14 cellular contexts compared by ENCODE assay signal in genomic region chr21:46054031-46054430, GRCh38. TPM values are rescaled to one million over a fixed set of nuclear protein-coding genes. Genes with fewer than 3 reads are reported as not detected.
DNase-seq lines count a peak whose midpoint lies in the region; ATAC-seq and TF ChIP-seq lines count a peak whose summit lies in the region.
"Had no signal": no experiment of that assay in that cellular context is flagged by ENCODE, and none has a peak within 500 bp of the region (broad histone marks: within the 10 kb centered on the region; RNA-seq: fewer than 3 reads in every experiment).

No MANE protein-coding gene starts in this region.

- H3K4me1 ChIP-seq in vagina, result peaks cover 46% of the 10 kb centered on the region

- H3K27me3 Mint-ChIP-seq in stimulated activated naive CD8-positive, alpha-beta T cell treated with anti-CD3 and anti-CD28 coated beads, Interleukin-15, Interleukin-2, amounts not matched to agents 100 ng/mL and 50 ng/mL, for 24 hours, result peaks cover 17% of the 10 kb centered on the region
- H3K27me3 Mint-ChIP-seq in progenitor cell of endocrine pancreas, result peaks cover 14% of the 10 kb centered on the region

- no peak overlapping the region for H3K4me3 Mint-ChIP-seq in stimulated activated naive CD8-positive, alpha-beta T cell treated with anti-CD3 and anti-CD28 coated beads, Interleukin-15, Interleukin-2, amounts not matched to agents 100 ng/mL and 50 ng/mL, for 24 hours
- no peak overlapping the region for H3K4me3 Mint-ChIP-seq in progenitor cell of endocrine pancreas (ENCODE audit: low read depth)
- H3K4me3 Mint-ChIP-seq: activated CD8-positive, alpha-beta T cell treated with anti-CD3 and anti-CD28 coated beads, Interleukin-2, amount 10 ng/mL, durations not matched to agents 7 days and 5 days had no signal

- no peaks in the 10 kb centered on the region for H3K27me3 ChIP-seq in vagina
- H3K27me3 ChIP-seq: MG63 had no signal

- DNase-seq in stimulated activated naive CD8-positive, alpha-beta T cell treated with anti-CD3 and anti-CD28 coated beads, Interleukin-15, Interleukin-2, amounts not matched to agents 100 U/mL and 50 U/mL, for 24 hours, result no peak
- DNase-seq in fibroblast of mammary gland (ENCODE audit: low read depth) (peak; percentile 41), progenitor cell of endocrine pancreas (ENCODE audit: low spot score, unreplicated experiment) (peak; percentile 2), vagina (ENCODE audit: extremely low spot score in 2 of 2) (no peak), COLO668 (lab: John Stamatoyannopoulos, UW; ENCODE audit: unreplicated experiment) (no peak), kidney glomerular epithelial cell (lab: John Stamatoyannopoulos, UW) (no peak)
- DNase-seq: activated CD8-positive, alpha-beta T cell treated with anti-CD3 and anti-CD28 coated beads, Interleukin-2, amount 10 ng/mL, durations not matched to agents 7 days and 5 days; activated gamma-delta T cell; RPMI8226; WERI-Rb-1 had no signal

- H3K36me3 Mint-ChIP-seq in stimulated activated naive CD8-positive, alpha-beta T cell treated with anti-CD3 and anti-CD28 coated beads, Interleukin-15, Interleukin-2, amounts not matched to agents 100 ng/mL and 50 ng/mL, for 24 hours (ENCODE audit: low read depth), result peaks cover 3% of the 10 kb centered on the region
- H3K36me3 Mint-ChIP-seq in progenitor cell of endocrine pancreas (ENCODE audit: insufficient read depth), result no peaks in the 10 kb centered on the region

- TF ChIP-seq POLR2A in vagina (IDR thresholded peaks at IDR 0.05), result no peak

- H3K4me1 Mint-ChIP-seq in stimulated activated naive CD8-positive, alpha-beta T cell treated with anti-CD3 and anti-CD28 coated beads, Interleukin-15, Interleukin-2, amounts not matched to agents 100 ng/mL and 50 ng/mL, for 24 hours (ENCODE audit: low read depth), result peaks cover 59% of the 10 kb centered on the region
- peaks cover 5% of the 10 kb centered on the region for H3K4me1 Mint-ChIP-seq in progenitor cell of endocrine pancreas (ENCODE audit: low read depth)

- H3K27ac ChIP-seq in vagina, result peak overlapping the region; percentile 90
- H3K27ac ChIP-seq: WERI-Rb-1 had no signal

- TF ChIP-seq CTCF in fibroblast of mammary gland (conservative IDR thresholded peaks at IDR 0.05; ENCODE audit: control insufficient read depth, insufficient read depth, low read depth, low read length), result no peak
- no peak for TF ChIP-seq CTCF in progenitor cell of endocrine pancreas (IDR thresholded peaks at IDR 0.05; ENCODE audit: unreplicated experiment)
- TF ChIP-seq CTCF in vagina (IDR thresholded peaks at IDR 0.05), result no peak

- H3K27ac Mint-ChIP-seq in stimulated activated naive CD8-positive, alpha-beta T cell treated with anti-CD3 and anti-CD28 coated beads, Interleukin-15, Interleukin-2, amounts not matched to agents 100 ng/mL and 50 ng/mL, for 24 hours, result peak overlapping the region; percentile 55
- H3K27ac Mint-ChIP-seq in progenitor cell of endocrine pancreas, result no peak overlapping the region
- H3K27ac Mint-ChIP-seq: activated CD8-positive, alpha-beta T cell treated with anti-CD3 and anti-CD28 coated beads, Interleukin-2, amount 10 ng/mL, durations not matched to agents 7 days and 5 days had no signal

- H3K9me3 Mint-ChIP-seq in stimulated activated naive CD8-positive, alpha-beta T cell treated with anti-CD3 and anti-CD28 coated beads, Interleukin-15, Interleukin-2, amounts not matched to agents 100 ng/mL and 50 ng/mL, for 24 hours, result peaks cover under 1% of the 10 kb centered on the region
- H3K9me3 Mint-ChIP-seq in progenitor cell of endocrine pancreas (ENCODE audit: low read depth), result no peaks in the 10 kb centered on the region

- H3K9me3 ChIP-seq in vagina, result no peaks in the 10 kb centered on the region
- H3K9me3 ChIP-seq: MG63 had no signal

- intact Hi-C loops in vagina (cut with DNase I), result no loop called here

- ATAC-seq in stimulated activated naive CD8-positive, alpha-beta T cell treated with anti-CD3 and anti-CD28 coated beads, Interleukin-15, Interleukin-2, amounts not matched to agents 100 U/mL and 50 U/mL, for 24 hours, result no peak
- ATAC-seq in GM18502 (IDR thresholded peaks at IDR 0.05; ENCODE audit: poor library complexity, unreplicated experiment), result no peak
- ATAC-seq: activated CD8-positive, alpha-beta T cell treated with anti-CD3 and anti-CD28 coated beads, Interleukin-2, amount 10 ng/mL, durations not matched to agents 7 days and 5 days had no signal

- H3K4me3 ChIP-seq in fibroblast of mammary gland (ENCODE audit: control insufficient read depth, low read depth, low read length) (no peak overlapping the region), vagina (no peak overlapping the region)
- H3K4me3 ChIP-seq: lung, MG63 had no signal

- no peaks in the 10 kb centered on the region for H3K36me3 ChIP-seq in vagina
- H3K36me3 ChIP-seq: MG63, WERI-Rb-1 had no signal

RNA-seq across cellular contexts. Expression of gene COL6A2, which starts 43.9 kb away (rescaled TPM):
- 32.0 and 38.6 TPM in 2 replicates for total RNA-seq in progenitor cell of endocrine pancreas
- 535 TPM for total RNA-seq in vagina

Comparison
In these comparisons a context has a peak if more than half of its experiments do, and no peak if none do; other contexts are left out.
1. DNase-seq: peak in fibroblast of mammary gland (single experiment) and progenitor cell of endocrine pancreas (single experiment); none in stimulated activated naive CD8-positive, alpha-beta T cell treated with anti-CD3 and anti-CD28 coated beads, Interleukin-15, Interleukin-2, amounts not matched to agents 100 U/mL and 50 U/mL, for 24 hours (single experiment), vagina (0 of 2), COLO668 (single experiment) and kidney glomerular epithelial cell (single experiment).
2. RNA of gene COL6A2, which starts 43.9 kb away (total RNA-seq): 535 TPM in vagina (single experiment); 32.0 to 38.6 TPM in progenitor cell of endocrine pancreas; every median in the first group is over 10 times any median in the second.